Comparison of ENCODE assay signal across 8 cellular contexts in the genomic region with DNA sequence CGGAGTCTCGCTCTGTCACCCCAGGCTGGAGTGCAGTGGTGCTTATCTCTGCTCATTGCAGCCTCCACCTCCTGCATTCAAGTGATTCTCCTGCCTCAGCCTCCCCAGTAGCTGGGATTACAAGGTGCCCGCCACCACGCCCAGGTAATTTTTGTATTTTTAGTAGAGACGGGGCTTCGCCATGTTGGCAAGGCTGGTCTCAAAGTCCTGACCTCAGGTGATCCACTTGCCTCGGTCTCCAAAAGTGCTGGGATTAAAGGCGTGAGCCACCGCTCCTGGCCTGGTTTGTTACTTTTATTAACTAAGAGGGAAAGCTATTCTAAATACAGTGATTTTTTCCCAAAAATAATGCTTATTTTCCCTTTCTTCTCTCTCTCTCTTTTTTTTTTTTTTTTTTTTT. TPM values are rescaled to one million over a fixed set of nuclear protein-coding genes. Genes with fewer than 3 reads are reported as not detected.
DNase-seq lines count a peak whose midpoint lies in the region; ATAC-seq and TF ChIP-seq lines count a peak whose summit lies in the region.

No MANE protein-coding gene starts in this region.

- peaks cover 15 to 21% of the 10 kb centered on the region in 2 experiments for H3K36me3 ChIP-seq in HCT116 (ENCODE audit: control insufficient read depth in 1 of 2, insufficient read depth in 2 of 2, low read length in 2 of 2)
- peaks cover 2% of the 10 kb centered on the region for H3K36me3 ChIP-seq in iPS-15b (ENCODE audit: control insufficient read depth, insufficient read depth, low read length)
- H3K36me3 ChIP-seq in spleen = peaks cover 0 to 16% (median 0%) of the 10 kb centered on the region in 6 donors

- H3K27ac ChIP-seq in HCT116 (ENCODE audit: low read depth, low read length) (0 out of 2 replicates have a peak overlapping the region, but pooled peaks have one; percentile 38), spleen (peak overlapping the region in 3 of 8 donors; percentile 67 to 87 (median 78))

- CTCF ChIA-PET in HCT116 (lab: Charles Lee) = no interaction called here
- CTCF ChIA-PET in activated CD8-positive, alpha-beta T cell treated with anti-CD3 and anti-CD28 coated beads for 36 hours (lab: Charles Lee) = interaction anchor here (0.7 kb wide), 1 partner anchor 12 kb away, joined by 3 read pairs; no protein-coding TSS in a partner anchor

- H3K4me3 ChIP-seq in HCT116 (replicated peaks in 1 of 2; ENCODE audit: low read depth in 1 of 2, low read length in 2 of 2) = peak overlapping the region; percentile 61 to 81
- H3K4me3 ChIP-seq in iPS-15b (ENCODE audit: low read depth, low read length) = peak overlapping the region; percentile 95
- peak overlapping the region; percentile 69 to 95 (median 78) for H3K4me3 ChIP-seq in spleen

- H3K9me3 ChIP-seq in HCT116 (ENCODE audit: control insufficient read depth in 1 of 2, insufficient read depth in 1 of 2, low read depth in 1 of 2, low read length in 2 of 2) (no peaks in the 10 kb centered on the region), iPS-15b (ENCODE audit: control insufficient read depth, insufficient read depth, low read length) (no peaks in the 10 kb centered on the region), spleen (no peaks in the 10 kb centered on the region)

- H3K9me3 Mint-ChIP-seq in activated CD8-positive, alpha-beta T cell treated with anti-CD3 and anti-CD28 coated beads for 36 hours = no peaks in the 10 kb centered on the region

- no peak for TF ChIP-seq POLR2A in HCT116 (IDR thresholded peaks at IDR 0.05; ENCODE audit: borderline replicate concordance, extremely low read depth, insufficient read depth, insufficient read length)
- no peak for TF ChIP-seq POLR2A in spleen (IDR thresholded peaks at IDR 0.05)

- H3K79me2 ChIP-seq in HCT116 (ENCODE audit: insufficient read depth, low read length) = peaks cover 19% of the 10 kb centered on the region

- peaks cover 8% of the 10 kb centered on the region for H3K4me1 Mint-ChIP-seq in activated CD8-positive, alpha-beta T cell treated with anti-CD3 and anti-CD28 coated beads for 36 hours (ENCODE audit: low read depth)

- H3K27me3 Mint-ChIP-seq in activated CD8-positive, alpha-beta T cell treated with anti-CD3 and anti-CD28 coated beads for 36 hours = peaks cover 10% of the 10 kb centered on the region

- peak overlapping the region; percentile 90 for H3K4me3 Mint-ChIP-seq in activated CD8-positive, alpha-beta T cell treated with anti-CD3 and anti-CD28 coated beads for 36 hours

- POLR2A ChIA-PET in HCT116 (lab: Charles Lee) = interaction anchor here (0.7 kb wide), 2 partner anchors 734 to 1152 kb away, joined by 4 read pairs; no protein-coding TSS in a partner anchor
- POLR2A ChIA-PET in activated CD8-positive, alpha-beta T cell treated with anti-CD3 and anti-CD28 coated beads for 36 hours (lab: Charles Lee) = interaction anchor here (0.7 kb wide), 1 partner anchor 437 kb away, joined by 4 read pairs; no protein-coding TSS in a partner anchor

- TF ChIP-seq CTCF in HCT116 (IDR thresholded peaks at IDR 0.05 in 2 of 3, conservative IDR thresholded peaks at IDR 0.05 in 1 of 3; ENCODE audit: borderline replicate concordance in 1 of 3, insufficient read depth in 1 of 3, low read depth in 2 of 3, low read length in 2 of 3) (no peak), spleen (IDR thresholded peaks at IDR 0.05 in 8 of 11, conservative IDR thresholded peaks at IDR 0.05 in 3 of 11) (no peak)
- TF ChIP-seq CTCF in activated CD8-positive, alpha-beta T cell treated with anti-CD3 and anti-CD28 coated beads for 36 hours (IDR thresholded peaks at IDR 0.05) = no peak

- H2AFZ ChIP-seq in HCT116 (ENCODE audit: low read depth, low read length, poor library complexity, severe bottlenecking) = no peak overlapping the region

- no TSS peak for BruUV-seq in HCT116 (replicated peaks; lab: Mats Ljungman, UMichigan)

- H3K9me2 ChIP-seq in HCT116 (ENCODE audit: insufficient read depth) = no peaks in the 10 kb centered on the region

- peaks cover 19% of the 10 kb centered on the region for H3K36me3 Mint-ChIP-seq in activated CD8-positive, alpha-beta T cell treated with anti-CD3 and anti-CD28 coated beads for 36 hours (ENCODE audit: low read depth)

- H3K4me1 ChIP-seq in HCT116 (ENCODE audit: control insufficient read depth in 1 of 2, insufficient read depth in 2 of 2, low read length in 2 of 2) (peaks cover 2 to 14% of the 10 kb centered on the region in 2 experiments; a peak in 3 of 4 replicates), iPS-15b (ENCODE audit: control insufficient read depth, insufficient read depth, low read length) (no peaks in the 10 kb centered on the region), spleen (peaks cover 4 to 23% (median 17%) of the 10 kb centered on the region in 6 donors)

- H3K27ac Mint-ChIP-seq in activated CD8-positive, alpha-beta T cell treated with anti-CD3 and anti-CD28 coated beads for 36 hours = peak overlapping the region; percentile 83

- H3K9ac ChIP-seq in HCT116 (ENCODE audit: low read length) = no peak overlapping the region
- H3K9ac ChIP-seq in iPS-15b (ENCODE audit: low read depth, low read length) = no peak overlapping the region

- peak overlapping the region; percentile 77 for H3K4me2 ChIP-seq in HCT116 (ENCODE audit: low read length)

- no peak for TF ChIP-seq RAD21 in HCT116 (IDR thresholded peaks at IDR 0.05; ENCODE audit: low read depth)

- no peak for ATAC-seq in HCT116
- ATAC-seq in activated CD8-positive, alpha-beta T cell treated with anti-CD3 and anti-CD28 coated beads for 36 hours = no peak
- ATAC-seq in GM21737 (IDR thresholded peaks at IDR 0.05; ENCODE audit: unreplicated experiment) = no peak
- no peak for ATAC-seq in GM19324 (IDR thresholded peaks at IDR 0.05; ENCODE audit: low FRiP score, unreplicated experiment)

- intact Hi-C loops in HCT116 (cut with micrococcal nuclease) (no loop called here), spleen (cut with DNase I; ENCODE audit: low total_unique reads) (no loop called here)
- intact Hi-C loops in activated CD8-positive, alpha-beta T cell treated with anti-CD3 and anti-CD28 coated beads for 36 hours (cut with micrococcal nuclease) = no loop called here

- RAD21 ChIA-PET in HCT116 (lab: Charles Lee; ENCODE audit: low non-redundant PET in 1 of 2, low total read pairs in 2 of 2, uncharacterized antibody in 2 of 2, unreplicated experiment in 2 of 2) = interaction anchor here in 1 of 2 experiments (0.6 kb wide), 1 partner anchor 13 kb away, joined by 5 read pairs; no protein-coding TSS in a partner anchor

- WGBS in spleen, 5 donors = 85 to 90% (median 88%) methylated on average over 9 of the region's 9 CpGs

- H3K27me3 ChIP-seq in HCT116 (ENCODE audit: insufficient read depth, low read length) = no peaks in the 10 kb centered on the region
- H3K27me3 ChIP-seq in iPS-15b (ENCODE audit: control insufficient read depth, insufficient read depth, low read length) = no peaks in the 10 kb centered on the region
- peaks cover 0 to 7% (median 0%) of the 10 kb centered on the region in 7 donors for H3K27me3 ChIP-seq in spleen (replicated peaks in 1 of 7)

- no peaks in the 10 kb centered on the region for H4K20me1 ChIP-seq in HCT116 (ENCODE audit: insufficient read depth)

- DNase-seq in HCT116 (ENCODE audit: low read depth, low spot score) (no peak), spleen (peak; percentile 42), NCI-H524 (lab: John Stamatoyannopoulos, UW) (no peak)
- no peak for DNase-seq in activated CD8-positive, alpha-beta T cell treated with anti-CD3 and anti-CD28 coated beads for 36 hours
- no peak for DNase-seq in effector CD4-positive, alpha-beta T cell

TF ChIP-seq in HCT116, 20 proteins besides CTCF, POLR2A, EP300 and RAD21:
- TF ChIP-seq ZNF274 (IDR thresholded peaks at IDR 0.05; ENCODE audit: low read depth, low read length) (no peak), POLR2AphosphoS5 (IDR thresholded peaks at IDR 0.05; ENCODE audit: low read depth, low read length) (no peak), SRF (IDR thresholded peaks at IDR 0.05; ENCODE audit: low read depth) (no peak), MAX (IDR thresholded peaks at IDR 0.05) (no peak), CBX3 (IDR thresholded peaks at IDR 0.05; ENCODE audit: low read depth) (no peak), ZFX (IDR thresholded peaks at IDR 0.05) (no peak), FOSL1 (IDR thresholded peaks at IDR 0.05; ENCODE audit: low read depth) (no peak)
- TF ChIP-seq, protein P1, sequence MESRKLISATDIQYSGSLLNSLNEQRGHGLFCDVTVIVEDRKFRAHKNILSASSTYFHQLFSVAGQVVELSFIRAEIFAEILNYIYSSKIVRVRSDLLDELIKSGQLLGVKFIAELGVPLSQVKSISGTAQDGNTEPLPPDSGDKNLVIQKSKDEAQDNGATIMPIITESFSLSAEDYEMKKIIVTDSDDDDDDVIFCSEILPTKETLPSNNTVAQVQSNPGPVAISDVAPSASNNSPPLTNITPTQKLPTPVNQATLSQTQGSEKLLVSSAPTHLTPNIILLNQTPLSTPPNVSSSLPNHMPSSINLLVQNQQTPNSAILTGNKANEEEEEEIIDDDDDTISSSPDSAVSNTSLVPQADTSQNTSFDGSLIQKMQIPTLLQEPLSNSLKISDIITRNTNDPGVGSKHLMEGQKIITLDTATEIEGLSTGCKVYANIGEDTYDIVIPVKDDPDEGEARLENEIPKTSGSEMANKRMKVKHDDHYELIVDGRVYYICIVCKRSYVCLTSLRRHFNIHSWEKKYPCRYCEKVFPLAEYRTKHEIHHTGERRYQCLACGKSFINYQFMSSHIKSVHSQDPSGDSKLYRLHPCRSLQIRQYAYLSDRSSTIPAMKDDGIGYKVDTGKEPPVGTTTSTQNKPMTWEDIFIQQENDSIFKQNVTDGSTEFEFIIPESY (IDR thresholded peaks at IDR 0.05; ENCODE audit: extremely low read depth, insufficient replicate concordance, low read length) = no peak

RNA-seq across cellular contexts. Expression of gene CENPE, which starts 0.9 kb away (rescaled TPM):
- 31.3 TPM for total RNA-seq in HCT116 (2021; ENCODE audit: unreplicated experiment)
- 4.9 and 7.7 TPM in 2 replicates for polyA plus RNA-seq in HCT116 (2012)
- 10 to 100 TPM; 36.7 to 39.0 TPM for total RNA-seq in activated CD8-positive, alpha-beta T cell treated with anti-CD3 and anti-CD28 coated beads for 36 hours
- total RNA-seq in spleen = 10 to 100 TPM in 1 of 7 donors, 1 to 10 TPM in 6; 3.3 to 11.7 (median 4.4) TPM
- 1 to 10 TPM in 1 of 3 donors, under 1 TPM in 2; 0.30 to 1.5 (median 0.70) TPM for polyA plus RNA-seq in spleen
